10 cellular contexts compared by ENCODE assay signal in genomic region chr11:109984634-109985289, GRCh38.
DNase-seq lines count a peak whose midpoint lies in the region; ATAC-seq and TF ChIP-seq lines count a peak whose summit lies in the region.
"Had no signal": no experiment of that assay in that cellular context is flagged by ENCODE, and none has a peak within 500 bp of the region (broad histone marks: within the 10 kb centered on the region; RNA-seq: fewer than 3 reads in every experiment).

No MANE protein-coding gene starts in this region.

- H3K27me3 Mint-ChIP-seq in IgD-negative memory B cell: no peaks in the 10 kb centered on the region

- no peak overlapping the region for H3K4me3 ChIP-seq in left lung
- H3K4me3 ChIP-seq in stomach: no peak overlapping the region
- H3K4me3 ChIP-seq in MG63: no peak overlapping the region
- H3K4me3 ChIP-seq: breast epithelium had no signal

- WGBS in stomach, 5 donors: 43 to 52% (median 49%) methylated on average over 6 of the region's 6 CpGs

- DNase-seq in left lung (no peak), NCI-H1092 (lab: John Stamatoyannopoulos, UW) (no peak), stomach (no peak), EL (no peak), MG63 (no peak)
- DNase-seq: stimulated activated CD4-positive, alpha-beta T cell treated with anti-CD3 and anti-CD28 coated beads, Interleukin-4, amount 100 ng/mL, for 24 hours had no signal

- TF ChIP-seq CTCF in left lung (IDR thresholded peaks at IDR 0.05) (no peak), stomach (IDR thresholded peaks at IDR 0.05) (no peak)

- H3K36me3 Mint-ChIP-seq in IgD-negative memory B cell: peaks cover 1% of the 10 kb centered on the region

- H3K4me3 Mint-ChIP-seq in IgD-negative memory B cell: peak overlapping the region in 2 of 4 donors; percentile 74 to 75

- peak overlapping the region in 2 of 3 donors; percentile 25 to 63 for H3K27ac Mint-ChIP-seq in IgD-negative memory B cell

- TF ChIP-seq POLR2A in stomach (IDR thresholded peaks at IDR 0.05): no peak

- TF ChIP-seq EP300 in stomach (IDR thresholded peaks at IDR 0.05): no peak

- H3K4me1 ChIP-seq in left lung (peaks cover 0 to 7% of the 10 kb centered on the region in 2 donors), stomach (no peaks in the 10 kb centered on the region)
- H3K4me1 ChIP-seq: breast epithelium had no signal

- intact Hi-C loops in left lung (cut with DNase I): no loop called here
- intact Hi-C loops in stomach (cut with DNase I; ENCODE audit: low total_unique reads): no loop called here

- ATAC-seq in GM18858 (IDR thresholded peaks at IDR 0.05; ENCODE audit: unreplicated experiment): peak; percentile 96
- ATAC-seq in GM21786 (IDR thresholded peaks at IDR 0.05; ENCODE audit: unreplicated experiment): peak; percentile 97
- peak; percentile 37 for ATAC-seq in left lung

- no peaks in the 10 kb centered on the region for H3K9me3 ChIP-seq in left lung
- no peaks in the 10 kb centered on the region for H3K9me3 ChIP-seq in stomach
- no peaks in the 10 kb centered on the region for H3K9me3 ChIP-seq in MG63
- H3K9me3 ChIP-seq: breast epithelium had no signal

- no peak overlapping the region for H3K27ac ChIP-seq in left lung
- H3K27ac ChIP-seq in stomach: no peak overlapping the region
- H3K27ac ChIP-seq: breast epithelium had no signal

- H3K9me3 Mint-ChIP-seq in IgD-negative memory B cell: no peaks in the 10 kb centered on the region

- H3K27me3 ChIP-seq in left lung (no peaks in the 10 kb centered on the region), stomach (no peaks in the 10 kb centered on the region), MG63 (no peaks in the 10 kb centered on the region)
- H3K27me3 ChIP-seq: breast epithelium had no signal

- H3K36me3 ChIP-seq in left lung: no peaks in the 10 kb centered on the region
- no peaks in the 10 kb centered on the region for H3K36me3 ChIP-seq in stomach
- no peaks in the 10 kb centered on the region for H3K36me3 ChIP-seq in MG63
- H3K36me3 ChIP-seq: breast epithelium had no signal

- peaks cover 8 to 24% (median 12%) of the 10 kb centered on the region in 3 donors for H3K4me1 Mint-ChIP-seq in IgD-negative memory B cell

Comparison
In these comparisons a context has a peak if more than half of its experiments do, and no peak if none do; other contexts are left out.
1. ATAC-seq: peak in every context shown above with its lines; median percentile 97 in GM21786; 96 in GM18858; 37 in left lung.